In genomic region chr16:87342504-87342903, GRCh38 we compare ENCODE assay signal across 22 cellular contexts. TPM values are rescaled to one million over a fixed set of nuclear protein-coding genes. Genes with fewer than 3 reads are reported as not detected.
DNase-seq lines count a peak whose midpoint lies in the region; ATAC-seq, FAIRE-seq and TF ChIP-seq lines count a peak whose summit lies in the region.
"Had no signal": no experiment of that assay in that cellular context is flagged by ENCODE, and none has a peak within 500 bp of the region (broad histone marks: within the 10 kb centered on the region; RNA-seq: fewer than 3 reads in every experiment).

No MANE protein-coding gene starts in this region.

- no peak overlapping the region for H3K18ac ChIP-seq in mesenchymal stem cell (ENCODE audit: low read depth in 1 of 2, low read length in 2 of 2)

- TF ChIP-seq EP300 in HepG2 (IDR thresholded peaks at IDR 0.05; ENCODE audit: low read depth in 2 of 2, low read length in 2 of 2) = no peak
- TF ChIP-seq EP300 in HepG2 (CRISPR knock-in tag; IDR thresholded peaks at IDR 0.05; ENCODE audit: borderline replicate concordance) = no peak

- H2BK15ac ChIP-seq in mesenchymal stem cell (ENCODE audit: low read depth, poor library complexity, severe bottlenecking) = no peak overlapping the region

- no peak for TF ChIP-seq RAD21 in HepG2 (CRISPR knock-in tag; IDR thresholded peaks at IDR 0.05)

- H4K20me1 ChIP-seq in HepG2 (ENCODE audit: insufficient read depth, low read length) = peaks cover 86% of the 10 kb centered on the region

- CTCF ChIA-PET in HepG2 (lab: Yijun Ruan, JAX; ENCODE audit: low intra/inter-chr PET ratio, low total read pairs) = no interaction called here

- peaks cover 66 to 89% of the 10 kb centered on the region in 2 experiments for H3K36me3 ChIP-seq in HepG2 (replicated peaks in 1 of 2; ENCODE audit: control insufficient read depth in 1 of 2, insufficient read depth in 2 of 2, low read length in 2 of 2)
- peaks cover 0 to 75% (median 28%) of the 10 kb centered on the region in 4 donors for H3K36me3 ChIP-seq in right lobe of liver
- peaks cover 60 to 84% of the 10 kb centered on the region in 2 experiments for H3K36me3 ChIP-seq in mesenchymal stem cell (ENCODE audit: control insufficient read depth in 1 of 2, insufficient read depth in 2 of 2, low read depth in 1 of 2, low read length in 2 of 2)
- peaks cover 78% of the 10 kb centered on the region for H3K36me3 ChIP-seq in left ventricle myocardium inferior

- no peak overlapping the region for H3K23ac ChIP-seq in mesenchymal stem cell (ENCODE audit: low read length in 2 of 2)

- no peak overlapping the region for H2BK5ac ChIP-seq in mesenchymal stem cell (ENCODE audit: low read depth, low read length, poor library complexity, severe bottlenecking)

- H3K9ac ChIP-seq in HepG2 (ENCODE audit: insufficient read depth, low read depth, low read length) (no peak overlapping the region), mesenchymal stem cell (ENCODE audit: low read length) (no peak overlapping the region)
- H3K9ac ChIP-seq: BLaER1 had no signal

- intact Hi-C loops in HepG2 (cut with micrococcal nuclease; ENCODE audit: unreplicated experiment) = no loop called here
- intact Hi-C loops in right lobe of liver (cut with DNase I) = no loop called here
- intact Hi-C loops in left ventricle myocardium inferior (cut with micrococcal nuclease) = no loop called here

- TF ChIP-seq CTCF in HepG2 (CRISPR knock-in tag; IDR thresholded peaks at IDR 0.05) = no peak
- TF ChIP-seq CTCF in right lobe of liver (IDR thresholded peaks at IDR 0.05) = no peak
- no peak for TF ChIP-seq CTCF in left ventricle myocardium inferior (IDR thresholded peaks at IDR 0.05; ENCODE audit: borderline replicate concordance)

- no peak overlapping the region for H2BK12ac ChIP-seq in mesenchymal stem cell (ENCODE audit: low read length in 2 of 2)

- in situ Hi-C loops in HepG2 (cut with HindIII; ENCODE audit: extremely low pct_ligation_motif_present, low pct_unique_long_range_greater_than_20kb) = no loop called here

- H3K4me3 ChIP-seq in HepG2 (replicated peaks in 1 of 3; ENCODE audit: insufficient read depth in 1 of 3, low read depth in 2 of 3, low read length in 3 of 3) = no peak overlapping the region
- H3K4me3 ChIP-seq in right lobe of liver = no peak overlapping the region
- no peak overlapping the region for H3K4me3 ChIP-seq in mesenchymal stem cell (ENCODE audit: insufficient read depth in 1 of 2, low read depth in 1 of 2, low read length in 2 of 2)
- H3K4me3 ChIP-seq in left ventricle myocardium inferior = no peak overlapping the region
- H3K4me3 ChIP-seq: BLaER1 had no signal

- H3K27ac ChIP-seq in HepG2 (ENCODE audit: extremely low read length, insufficient read depth, low read length) = no peak overlapping the region
- no peak overlapping the region for H3K27ac ChIP-seq in right lobe of liver
- no peak overlapping the region for H3K27ac ChIP-seq in mesenchymal stem cell (ENCODE audit: low read length, poor library complexity, severe bottlenecking)
- H3K27ac ChIP-seq in left ventricle myocardium inferior (replicated peaks) = no peak overlapping the region
- H3K27ac ChIP-seq: 22Rv1, BLaER1, C4-2B had no signal

- DNase-seq in HepG2 (ENCODE audit: low spot score) (no peak), right lobe of liver (no peak), cerebellar cortex (ENCODE audit: low spot score) (peak; percentile 49), mesenchymal stem cell (no peak), GM12891 (ENCODE audit: insufficient read length, low spot score) (no peak), left ventricle myocardium inferior (no peak)
- DNase-seq: CD4-positive, CD25-positive, alpha-beta regulatory T cell; CD8-positive, alpha-beta memory T cell; DMS 273 treated with DMSO at 0.1 percent for 48 hours; DMS79; EL; GF-D8; GOT3; H7; HCEC 1CT had no signal

- no peak overlapping the region for H2BK120ac ChIP-seq in mesenchymal stem cell (ENCODE audit: low read depth, low read length)

- H3K4me1 ChIP-seq in HepG2 (ENCODE audit: insufficient read depth, low read length) = no peaks in the 10 kb centered on the region
- no peaks in the 10 kb centered on the region for H3K4me1 ChIP-seq in right lobe of liver
- H3K4me1 ChIP-seq in mesenchymal stem cell (ENCODE audit: control insufficient read depth, insufficient read depth, low read depth, low read length) = peaks cover 17% of the 10 kb centered on the region
- H3K4me1 ChIP-seq in left ventricle myocardium inferior = peaks cover 24% of the 10 kb centered on the region

- no peak overlapping the region for H3K4ac ChIP-seq in mesenchymal stem cell (ENCODE audit: low read depth in 1 of 2, low read length in 2 of 2)

- H2AK5ac ChIP-seq in mesenchymal stem cell (ENCODE audit: low read length, severe bottlenecking) = no peak overlapping the region

- no peak for FAIRE-seq in HepG2 (lab: Jason Lieb, UNC)
- no peak for FAIRE-seq in GM12891 (lab: Jason Lieb, UNC)
- FAIRE-seq: A204.1, D721Med, GM12892 had no signal

- H3K14ac ChIP-seq in mesenchymal stem cell (ENCODE audit: low read length in 2 of 2) = no peak overlapping the region

- 97% methylated on average over 20 of the region's 20 CpGs for WGBS in HepG2 (ENCODE audit: low lambda C conversion rate)
- no CpG with 5 or more reads among the region's 20 CpGs for WGBS in right lobe of liver (ENCODE audit: insufficient coverage, low coverage, low lambda C conversion rate, missing lambda C conversion rate)
- whole genome bisulfite sequencing in mesenchymal stem cell = 96% methylated on average over 20 of the region's 20 CpGs

- TF ChIP-seq POLR2A in HepG2 (IDR thresholded peaks at IDR 0.05; ENCODE audit: insufficient read depth in 1 of 2, low read depth in 2 of 2, low read length in 2 of 2) (no peak), right lobe of liver (IDR thresholded peaks at IDR 0.05) (no peak), GM12891 (IDR thresholded peaks at IDR 0.05; ENCODE audit: low read depth, low read length) (no peak)

- H3K9me3 ChIP-seq in HepG2 (ENCODE audit: low read length) (no peaks in the 10 kb centered on the region), right lobe of liver (no peaks in the 10 kb centered on the region), mesenchymal stem cell (ENCODE audit: control insufficient read depth, low read length) (no peaks in the 10 kb centered on the region), left ventricle myocardium inferior (replicated peaks) (no peaks in the 10 kb centered on the region)
- H3K9me3 ChIP-seq: BLaER1 had no signal

- peaks cover 78% of the 10 kb centered on the region for H3K79me2 ChIP-seq in HepG2 (ENCODE audit: insufficient read depth, low read length)

- H4K8ac ChIP-seq in mesenchymal stem cell (ENCODE audit: low read length) = no peak overlapping the region

- peak overlapping the region; percentile 14 for H4K91ac ChIP-seq in mesenchymal stem cell (ENCODE audit: low read length)

- ATAC-seq in HepG2 = no peak
- ATAC-seq in right lobe of liver = no peak
- ATAC-seq in GM18502 (IDR thresholded peaks at IDR 0.05; ENCODE audit: poor library complexity, unreplicated experiment) = no peak

- H3K79me1 ChIP-seq in mesenchymal stem cell (replicated peaks; ENCODE audit: low read length, poor library complexity, severe bottlenecking) = peaks cover 45% of the 10 kb centered on the region

- POLR2A ChIA-PET in HepG2 (lab: Yijun Ruan, JAX) = interaction anchor here (1.2 to 1.6 kb wide), 3 partner anchors 14 to 46 kb away, joined by 4 to 6 read pairs (median 5); no protein-coding TSS in a partner anchor

- BruUV-seq in HepG2 (replicated peaks; lab: Mats Ljungman, UMichigan) = no TSS peak

- H3K27me3 ChIP-seq in HepG2 (ENCODE audit: control insufficient read depth in 1 of 2, insufficient read depth in 2 of 2, low read length in 2 of 2) = no peaks in the 10 kb centered on the region
- H3K27me3 ChIP-seq in right lobe of liver = no peaks in the 10 kb centered on the region
- no peaks in the 10 kb centered on the region for H3K27me3 ChIP-seq in mesenchymal stem cell (ENCODE audit: control insufficient read depth in 1 of 2, insufficient read depth in 1 of 2, low read length in 2 of 2)
- H3K27me3 ChIP-seq in left ventricle myocardium inferior (ENCODE audit: low read depth) = no peaks in the 10 kb centered on the region
- H3K27me3 ChIP-seq: BLaER1 had no signal

- H3K4me2 ChIP-seq in HepG2 (ENCODE audit: low read depth, low read length) (no peak overlapping the region), mesenchymal stem cell (ENCODE audit: low read length, poor library complexity, severe bottlenecking) (no peak overlapping the region)
- H3K4me2 ChIP-seq: BLaER1 had no signal

- H2AFZ ChIP-seq in HepG2 (ENCODE audit: low read length) = no peak overlapping the region
- H2AFZ ChIP-seq in mesenchymal stem cell (ENCODE audit: low read depth, low read length) = no peak overlapping the region

RNA-seq across cellular contexts. Expression of gene C16orf95, which starts 25.3 kb away (rescaled TPM):
- total RNA-seq in HepG2 (2016; rRNA removed; fragmentation: Illumina TruSeq; extraction: Trizol) = 7.2 and 8.6 TPM in 2 replicates
- total RNA-seq in HepG2 (2016; cell fraction: cytosol; rRNA removed; fragmentation: Illumina TruSeq; extraction: Trizol; ENCODE audit: low read depth) = 20.8 and 21.6 TPM in 2 replicates
- total RNA-seq in HepG2 (2016; cell fraction: insoluble cytoplasmic fraction; rRNA removed; fragmentation: Illumina TruSeq; extraction: Trizol) = 6.9 and 8.1 TPM in 2 replicates
- total RNA-seq in HepG2 (2016; cell fraction: membrane; rRNA removed; fragmentation: Illumina TruSeq; extraction: Trizol) = 15.4 and 16.2 TPM in 2 replicates
- 6.3 TPM in 2 replicates for total RNA-seq in HepG2 (2016; cell fraction: nucleus; rRNA removed; fragmentation: Illumina TruSeq; extraction: Trizol)
- 2.0 and 2.8 TPM in 2 replicates for polyA plus RNA-seq in HepG2 (2011; rRNA removed)
- 1.3 and 3.1 TPM in 2 replicates for polyA plus RNA-seq in HepG2 (2011; cell fraction: cytosol; rRNA removed)
- polyA plus RNA-seq in HepG2 (2011; cell fraction: nucleus; rRNA removed) = 4.1 and 5.0 TPM in 2 replicates
- 3.8 and 4.5 TPM in 2 replicates for polyA plus RNA-seq in HepG2 (2012)
- polyA plus RNA-seq in HepG2 (2016; cell fraction: cytosol; fragmentation: Illumina TruSeq; extraction: Trizol; ENCODE audit: low read depth) = 14.5 and 18.3 TPM in 2 replicates
- 6.1 and 7.7 TPM in 2 replicates for polyA plus RNA-seq in HepG2 (2016; cell fraction: insoluble cytoplasmic fraction; fragmentation: Illumina TruSeq; extraction: Trizol; ENCODE audit: low read depth)
- 13.5 and 16.8 TPM in 2 replicates for polyA plus RNA-seq in HepG2 (2016; cell fraction: membrane; fragmentation: Illumina TruSeq; extraction: Trizol; ENCODE audit: low read depth)
- 7.1 and 7.6 TPM in 2 replicates for polyA plus RNA-seq in HepG2 (2016; cell fraction: nucleus; fragmentation: Illumina TruSeq; extraction: Trizol; ENCODE audit: insufficient read depth, low read depth)
- 2.1 and 2.6 TPM in 2 replicates for polyA minus RNA-seq in HepG2 (2011; rRNA and poly(A)+ RNA removed; ENCODE audit: low replicate concordance)
- 0.79 and 1.4 TPM in 2 replicates for polyA minus RNA-seq in HepG2 (2011; cell fraction: cytosol; rRNA and poly(A)+ RNA removed)
- 3.7 and 5.0 TPM in 2 replicates for polyA minus RNA-seq in HepG2 (2011; cell fraction: nucleus; rRNA and poly(A)+ RNA removed)
- total RNA-seq in right lobe of liver = 1 to 10 TPM; 1.7 to 5.5 (median 3.9) TPM
- 3.7 TPM for polyA plus RNA-seq in mesenchymal stem cell (2013, experiment 1 of 2)
- 3.9 TPM for polyA plus RNA-seq in mesenchymal stem cell (2013, experiment 2 of 2)
- polyA plus RNA-seq in GM12891 (2012; ENCODE audit: low read depth, missing spikeins) = 8.9 TPM
- total RNA-seq in left ventricle myocardium inferior = 3.2 TPM

RNA-seq across cellular contexts. Expression of gene FBXO31, which starts 41.1 kb away (rescaled TPM):
- total RNA-seq in HepG2 (2016; rRNA removed; fragmentation: Illumina TruSeq; extraction: Trizol) = 81.3 and 92.4 TPM in 2 replicates
- 18.3 and 22.9 TPM in 2 replicates for total RNA-seq in HepG2 (2016; cell fraction: cytosol; rRNA removed; fragmentation: Illumina TruSeq; extraction: Trizol; ENCODE audit: low read depth)
- 64.5 and 91.5 TPM in 2 replicates for total RNA-seq in HepG2 (2016; cell fraction: insoluble cytoplasmic fraction; rRNA removed; fragmentation: Illumina TruSeq; extraction: Trizol)
- total RNA-seq in HepG2 (2016; cell fraction: membrane; rRNA removed; fragmentation: Illumina TruSeq; extraction: Trizol) = 33.7 and 38.0 TPM in 2 replicates
- 94.4 and 107 TPM in 2 replicates for total RNA-seq in HepG2 (2016; cell fraction: nucleus; rRNA removed; fragmentation: Illumina TruSeq; extraction: Trizol)
- 101 and 118 TPM in 2 replicates for polyA plus RNA-seq in HepG2 (2011; rRNA removed)
- 51.6 and 63.1 TPM in 2 replicates for polyA plus RNA-seq in HepG2 (2011; cell fraction: cytosol; rRNA removed)
- polyA plus RNA-seq in HepG2 (2011; cell fraction: nucleus; rRNA removed) = 393 and 579 TPM in 2 replicates
- polyA plus RNA-seq in HepG2 (2012) = 75.5 and 101 TPM in 2 replicates
- polyA plus RNA-seq in HepG2 (2016; cell fraction: cytosol; fragmentation: Illumina TruSeq; extraction: Trizol; ENCODE audit: low read depth) = 6.1 and 6.4 TPM in 2 replicates
- 57.9 and 71.3 TPM in 2 replicates for polyA plus RNA-seq in HepG2 (2016; cell fraction: insoluble cytoplasmic fraction; fragmentation: Illumina TruSeq; extraction: Trizol; ENCODE audit: low read depth)
- 18.2 and 18.3 TPM in 2 replicates for polyA plus RNA-seq in HepG2 (2016; cell fraction: membrane; fragmentation: Illumina TruSeq; extraction: Trizol; ENCODE audit: low read depth)
- 256 and 269 TPM in 2 replicates for polyA plus RNA-seq in HepG2 (2016; cell fraction: nucleus; fragmentation: Illumina TruSeq; extraction: Trizol; ENCODE audit: insufficient read depth, low read depth)
- polyA minus RNA-seq in HepG2 (2011; rRNA and poly(A)+ RNA removed; ENCODE audit: low replicate concordance) = 29.6 and 164 TPM in 2 replicates
- 53.4 and 63.9 TPM in 2 replicates for polyA minus RNA-seq in HepG2 (2011; cell fraction: cytosol; rRNA and poly(A)+ RNA removed)
- 202 and 208 TPM in 2 replicates for polyA minus RNA-seq in HepG2 (2011; cell fraction: nucleus; rRNA and poly(A)+ RNA removed)
- total RNA-seq in right lobe of liver = 10 to 100 TPM; 20.6 to 56.9 (median 31.1) TPM
- 14.6 TPM for polyA plus RNA-seq in mesenchymal stem cell (2013, experiment 1 of 2)
- 15.2 TPM for polyA plus RNA-seq in mesenchymal stem cell (2013, experiment 2 of 2)
- polyA plus RNA-seq in GM12891 (2012; ENCODE audit: low read depth, missing spikeins) = 15.3 TPM
- 74.5 TPM for total RNA-seq in left ventricle myocardium inferior

RNA-seq across cellular contexts. Expression of gene MAP1LC3B, which starts 49.6 kb away (rescaled TPM):
- total RNA-seq in HepG2 (2016; rRNA removed; fragmentation: Illumina TruSeq; extraction: Trizol) (15.7 and 30.6 TPM in 2 replicates), right lobe of liver (10 to 100 TPM; 16.5 to 48.8 (median 25.6) TPM), left ventricle myocardium inferior (131 TPM)
- 5.5 and 7.0 TPM in 2 replicates for total RNA-seq in HepG2 (2016; cell fraction: cytosol; rRNA removed; fragmentation: Illumina TruSeq; extraction: Trizol; ENCODE audit: low read depth)
- 15.9 and 27.1 TPM in 2 replicates for total RNA-seq in HepG2 (2016; cell fraction: insoluble cytoplasmic fraction; rRNA removed; fragmentation: Illumina TruSeq; extraction: Trizol)
- 24.8 and 26.3 TPM in 2 replicates for total RNA-seq in HepG2 (2016; cell fraction: membrane; rRNA removed; fragmentation: Illumina TruSeq; extraction: Trizol)
- 22.0 and 22.3 TPM in 2 replicates for total RNA-seq in HepG2 (2016; cell fraction: nucleus; rRNA removed; fragmentation: Illumina TruSeq; extraction: Trizol)
- 37.4 and 37.9 TPM in 2 replicates for polyA plus RNA-seq in HepG2 (2011; rRNA removed)
- polyA plus RNA-seq in HepG2 (2011; cell fraction: cytosol; rRNA removed) = 18.1 and 36.3 TPM in 2 replicates
- 15.1 and 23.4 TPM in 2 replicates for polyA plus RNA-seq in HepG2 (2011; cell fraction: nucleus; rRNA removed)
- 68.5 and 98.3 TPM in 2 replicates for polyA plus RNA-seq in HepG2 (2012)
- 9.9 and 13.1 TPM in 2 replicates for polyA plus RNA-seq in HepG2 (2016; cell fraction: cytosol; fragmentation: Illumina TruSeq; extraction: Trizol; ENCODE audit: low read depth)
- 65.5 and 71.9 TPM in 2 replicates for polyA plus RNA-seq in HepG2 (2016; cell fraction: insoluble cytoplasmic fraction; fragmentation: Illumina TruSeq; extraction: Trizol; ENCODE audit: low read depth)
- 26.7 and 27.4 TPM in 2 replicates for polyA plus RNA-seq in HepG2 (2016; cell fraction: membrane; fragmentation: Illumina TruSeq; extraction: Trizol; ENCODE audit: low read depth)
- 42.6 and 45.0 TPM in 2 replicates for polyA plus RNA-seq in HepG2 (2016; cell fraction: nucleus; fragmentation: Illumina TruSeq; extraction: Trizol; ENCODE audit: insufficient read depth, low read depth)
- polyA minus RNA-seq in HepG2 (2011; rRNA and poly(A)+ RNA removed; ENCODE audit: low replicate concordance) = 13.2 and 15.8 TPM in 2 replicates
- polyA minus RNA-seq in HepG2 (2011; cell fraction: cytosol; rRNA and poly(A)+ RNA removed) = 22.2 and 35.4 TPM in 2 replicates
- 23.0 and 32.7 TPM in 2 replicates for polyA minus RNA-seq in HepG2 (2011; cell fraction: nucleus; rRNA and poly(A)+ RNA removed)
- polyA plus RNA-seq in mesenchymal stem cell (2013, experiment 1 of 2) = 102 TPM
- polyA plus RNA-seq in mesenchymal stem cell (2013, experiment 2 of 2) = 105 TPM
- 31.3 TPM for polyA plus RNA-seq in GM12891 (2012; ENCODE audit: low read depth, missing spikeins)
